12 cellular contexts compared by ENCODE assay signal in the genomic region with DNA sequence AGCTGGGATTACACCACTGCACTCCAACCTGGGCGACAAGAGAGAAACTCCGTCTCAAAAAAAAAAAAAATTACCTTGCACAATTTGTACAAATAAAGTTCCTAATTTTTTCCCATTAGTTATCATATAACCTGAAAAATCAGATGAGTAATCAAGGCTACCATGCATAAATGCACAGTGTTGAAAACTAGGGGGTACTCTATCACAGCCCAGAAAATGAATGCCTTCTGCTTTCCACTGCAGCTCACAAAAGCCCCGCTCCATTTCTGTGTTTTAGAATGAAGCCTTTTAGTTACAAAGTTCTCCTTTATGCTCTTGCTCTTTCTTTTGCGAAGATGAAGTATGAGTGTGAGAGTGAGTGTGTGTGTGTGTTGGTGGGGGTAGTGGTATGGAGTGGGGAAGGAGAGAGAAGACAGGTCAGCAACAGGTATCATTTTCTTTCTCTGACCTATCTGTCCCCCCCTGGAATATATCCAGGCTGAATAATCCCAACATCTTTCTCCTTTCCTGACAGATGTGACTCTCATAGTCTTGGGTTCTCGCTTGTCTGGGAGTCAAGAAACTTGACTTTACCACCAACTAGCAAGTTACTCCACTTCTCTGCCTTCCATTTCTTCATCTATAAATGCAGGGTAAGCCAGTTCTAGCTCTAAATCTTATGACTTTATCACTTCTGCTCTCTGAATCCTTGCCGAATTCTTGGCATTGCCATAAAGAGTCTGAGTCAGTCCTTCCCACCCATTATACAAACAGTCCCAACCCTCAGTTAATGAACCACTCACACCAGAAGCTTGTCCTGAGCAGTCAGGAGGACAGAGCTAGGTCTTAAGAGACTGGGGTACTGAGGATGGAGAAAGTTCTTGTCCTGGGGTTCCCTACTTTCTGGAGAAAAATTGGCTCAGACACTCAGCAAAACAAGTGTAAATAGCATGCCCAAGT. TPM values are rescaled to one million over a fixed set of nuclear protein-coding genes. Genes with fewer than 3 reads are reported as not detected.
DNase-seq lines count a peak whose midpoint lies in the region; ATAC-seq, FAIRE-seq and TF ChIP-seq lines count a peak whose summit lies in the region.
"Had no signal": no experiment of that assay in that cellular context is flagged by ENCODE, and none has a peak within 500 bp of the region (broad histone marks: within the 10 kb centered on the region; RNA-seq: fewer than 3 reads in every experiment).

No MANE protein-coding gene starts in this region.

- H3K4me2 ChIP-seq in endothelial cell of umbilical vein (ENCODE audit: insufficient read depth, low read length) = no peak overlapping the region

- DNase-seq in Caco-2 (peak; percentile 54 to 64), Panc1 (ENCODE audit: low read depth, low spot score) (peak; percentile 87), endothelial cell of umbilical vein (ENCODE audit: low read depth, low spot score) (peak; percentile 37), tibial artery (no peak), occipital lobe (lab: John Stamatoyannopoulos, UW) (no peak), NCI-H2227 treated with DMSO at 0.1 percent for 48 hours (lab: John Stamatoyannopoulos, UW) (no peak)
- DNase-seq: central memory CD4-positive, alpha-beta T cell; NCI-H146 had no signal

- CTCF ChIA-PET in Caco-2 (lab: Charles Lee) = interaction anchor here (0.5 to 1.8 kb wide), 6 partner anchors 11 to 1567 kb away, joined by 3 to 13 read pairs (median 4); a partner anchor contains a TSS
- CTCF ChIA-PET in Panc1 (lab: Charles Lee) = no interaction called here
- CTCF ChIA-PET in endothelial cell of umbilical vein (lab: Charles Lee) = interaction anchor here (0.6 to 1.4 kb wide), 3 partner anchors 33 to 276 kb away, joined by 3 to 4 read pairs (median 3); no protein-coding TSS in a partner anchor

- TF ChIP-seq POLR2A in endothelial cell of umbilical vein (IDR thresholded peaks at IDR 0.05; ENCODE audit: low read depth, low read length) = no peak

- H3K27me3 ChIP-seq in Caco-2 (replicated peaks; ENCODE audit: control insufficient read depth, insufficient read depth, low read length) = no peaks in the 10 kb centered on the region
- H3K27me3 ChIP-seq in Panc1 (ENCODE audit: control insufficient read depth, insufficient read depth, low read length) = no peaks in the 10 kb centered on the region
- H3K27me3 ChIP-seq in endothelial cell of umbilical vein (ENCODE audit: control insufficient read depth in 2 of 2, insufficient read depth in 2 of 2, low read length in 2 of 2) = no peaks in the 10 kb centered on the region
- no peaks in the 10 kb centered on the region for H3K27me3 ChIP-seq in neutrophil
- peaks cover 0 to 3% of the 10 kb centered on the region in 2 donors for H3K27me3 ChIP-seq in tibial artery

- ATAC-seq in Panc1 (peak; percentile 91), HG03460 (IDR thresholded peaks at IDR 0.05; ENCODE audit: unreplicated experiment) (no peak)

- no peak overlapping the region for H3K9ac ChIP-seq in endothelial cell of umbilical vein (replicated peaks; ENCODE audit: extremely low read depth, insufficient read depth, low read length)

- dilution Hi-C loops in endothelial cell of umbilical vein (cut with MboI; ENCODE audit: extremely low pct_ligation_motif_present, low sequenced_read_pairs) = no loop called here

- BruUV-seq in Caco-2 (replicated peaks; lab: Mats Ljungman, UMichigan) (no TSS peak), Panc1 (replicated peaks; lab: Mats Ljungman, UMichigan) (no TSS peak), endothelial cell of umbilical vein (replicated peaks; lab: Mats Ljungman, UMichigan) (no TSS peak)

- in situ Hi-C loops in Panc1 (cut with HindIII; ENCODE audit: low pct_unique_long_range_greater_than_20kb, low sequenced_read_pairs) = no loop called here

- no peaks in the 10 kb centered on the region for H3K9me3 Mint-ChIP-seq in Caco-2 (ENCODE audit: unreplicated experiment)

- H3K27me3 Mint-ChIP-seq in Caco-2 (ENCODE audit: insufficient read depth, unreplicated experiment) = no peaks in the 10 kb centered on the region

- H3K36me3 Mint-ChIP-seq in Caco-2 (ENCODE audit: insufficient read depth, unreplicated experiment) = no peaks in the 10 kb centered on the region

- no peaks in the 10 kb centered on the region for H3K36me3 ChIP-seq in Caco-2 (ENCODE audit: control insufficient read depth, insufficient read depth, low read length)
- no peaks in the 10 kb centered on the region for H3K36me3 ChIP-seq in Panc1 (ENCODE audit: control insufficient read depth, insufficient read depth, low read length)
- H3K36me3 ChIP-seq in endothelial cell of umbilical vein (ENCODE audit: control insufficient read depth in 2 of 2, extremely low read depth in 1 of 2, insufficient read depth in 2 of 2, low read length in 2 of 2) = no peaks in the 10 kb centered on the region
- H3K36me3 ChIP-seq in neutrophil = peaks cover 92% of the 10 kb centered on the region
- no peaks in the 10 kb centered on the region for H3K36me3 ChIP-seq in tibial artery

- peak; percentile 59 for FAIRE-seq in endothelial cell of umbilical vein (lab: Jason Lieb, UNC)
- FAIRE-seq: TTC549 had no signal

- TF ChIP-seq CTCF in Caco-2 (IDR thresholded peaks at IDR 0.05; ENCODE audit: insufficient read depth in 1 of 2, low read depth in 1 of 2, low read length in 1 of 2, severe bottlenecking in 1 of 2, unreplicated experiment in 1 of 2) = no peak
- TF ChIP-seq CTCF in Panc1 (IDR thresholded peaks at IDR 0.05) = no peak
- no peak for TF ChIP-seq CTCF in endothelial cell of umbilical vein (IDR thresholded peaks at IDR 0.05; ENCODE audit: extremely low read depth in 1 of 2, insufficient read depth in 1 of 2, low read depth in 1 of 2, low read length in 2 of 2)
- no peak for TF ChIP-seq CTCF in neutrophil (IDR thresholded peaks at IDR 0.05)
- no peak for TF ChIP-seq CTCF in tibial artery (IDR thresholded peaks at IDR 0.05)

- no peak overlapping the region for H3K4me3 ChIP-seq in Caco-2 (ENCODE audit: low read depth, low read length)
- no peak overlapping the region for H3K4me3 ChIP-seq in Panc1 (ENCODE audit: low read depth in 2 of 2, low read length in 2 of 2)
- H3K4me3 ChIP-seq in endothelial cell of umbilical vein (replicated peaks in 1 of 3; ENCODE audit: insufficient read depth in 1 of 3, low read depth in 1 of 3, low read length in 3 of 3) = no peak overlapping the region
- no peak overlapping the region for H3K4me3 ChIP-seq in neutrophil (ENCODE audit: low read depth in 1 of 2, low read length in 1 of 2)
- no peak overlapping the region for H3K4me3 ChIP-seq in tibial artery

- H3K4me1 Mint-ChIP-seq in Caco-2 (ENCODE audit: low read depth, unreplicated experiment) = peaks cover 30% of the 10 kb centered on the region

- H3K79me2 ChIP-seq in endothelial cell of umbilical vein (ENCODE audit: control insufficient read depth, insufficient read depth, low read length) = no peaks in the 10 kb centered on the region

- H3K27ac ChIP-seq in Panc1 (ENCODE audit: low read length) (no peak overlapping the region), endothelial cell of umbilical vein (ENCODE audit: insufficient read depth, low read depth, low read length) (no peak overlapping the region), neutrophil (peak overlapping the region; percentile 72), tibial artery (no peak overlapping the region)

- H3K4me3 Mint-ChIP-seq in Caco-2 (ENCODE audit: unreplicated experiment) = peak overlapping the region; percentile 52

- intact Hi-C loops in Caco-2 (cut with micrococcal nuclease; ENCODE audit: unreplicated experiment) = no loop called here
- intact Hi-C loops in Panc1 (cut with micrococcal nuclease; ENCODE audit: unreplicated experiment) = no loop called here
- intact Hi-C loops in endothelial cell of umbilical vein (cut with micrococcal nuclease) = no loop called here
- intact Hi-C loops in tibial artery (cut with DNase I; ENCODE audit: low total_unique reads) = no loop called here

- H3K9me1 ChIP-seq in endothelial cell of umbilical vein (replicated peaks; ENCODE audit: control insufficient read depth, extremely low read depth, insufficient read depth, low read length) = no peaks in the 10 kb centered on the region

- no peaks in the 10 kb centered on the region for H3K9me3 ChIP-seq in Caco-2
- no peaks in the 10 kb centered on the region for H3K9me3 ChIP-seq in Panc1 (ENCODE audit: control insufficient read depth, insufficient read depth, low read depth, low read length)
- no peaks in the 10 kb centered on the region for H3K9me3 ChIP-seq in endothelial cell of umbilical vein (replicated peaks; ENCODE audit: control insufficient read depth, insufficient read depth, low read length)
- no peaks in the 10 kb centered on the region for H3K9me3 ChIP-seq in neutrophil
- no peaks in the 10 kb centered on the region for H3K9me3 ChIP-seq in tibial artery

- H4K20me1 ChIP-seq in endothelial cell of umbilical vein (replicated peaks; ENCODE audit: control insufficient read depth, extremely low read depth, insufficient read depth, low read length) = no peaks in the 10 kb centered on the region

- POLR2A ChIA-PET in Caco-2 (lab: Charles Lee) = interaction anchor here (0.6 to 1.4 kb wide), 5 partner anchors 10 to 516 kb away, joined by 3 to 10 read pairs (median 4); a partner anchor contains a TSS
- POLR2A ChIA-PET in Panc1 (lab: Charles Lee) = no interaction called here
- POLR2A ChIA-PET in endothelial cell of umbilical vein (lab: Charles Lee) = no interaction called here

- H2AFZ ChIP-seq in endothelial cell of umbilical vein (ENCODE audit: low read depth, low read length) = peak overlapping the region; percentile 54

- H3K27ac Mint-ChIP-seq in Caco-2 (ENCODE audit: unreplicated experiment) = peak overlapping the region; percentile 86

- H3K4me1 ChIP-seq in Caco-2 (peaks cover 20% of the 10 kb centered on the region), Panc1 (ENCODE audit: control insufficient read depth, insufficient read depth, low read length) (no peaks in the 10 kb centered on the region), endothelial cell of umbilical vein (ENCODE audit: control insufficient read depth, extremely low read depth, insufficient read depth, low read length) (no peaks in the 10 kb centered on the region), neutrophil (ENCODE audit: control insufficient read depth in 1 of 2, insufficient read depth in 1 of 2, low read depth in 1 of 2, low read length in 1 of 2) (peaks cover 6 to 22% of the 10 kb centered on the region in 2 experiments), tibial artery (no peaks in the 10 kb centered on the region)

RNA-seq across cellular contexts. Expression of a gene that starts 16.1 kb away (rescaled TPM):
- total RNA-seq in Caco-2 (2022) (0.16 and 0.18 TPM in 2 replicates), Panc1 (2021; ENCODE audit: unreplicated experiment) (0.39 TPM), endothelial cell of umbilical vein (not detected in 2 replicates), occipital lobe (2.2 TPM)
- polyA plus RNA-seq in Panc1 (2012; ENCODE audit: insufficient read length) = not detected
- polyA plus RNA-seq in endothelial cell of umbilical vein = not detected in 2 replicates
- polyA plus RNA-seq in endothelial cell of umbilical vein (2011; cell fraction: cytosol; rRNA removed) = not detected in 2 replicates
- polyA plus RNA-seq in endothelial cell of umbilical vein (2011; cell fraction: nucleus; rRNA removed) = not detected in 2 replicates
- polyA plus RNA-seq in endothelial cell of umbilical vein (2012) = not detected in 2 replicates
- not detected in 2 replicates for polyA minus RNA-seq in endothelial cell of umbilical vein
- polyA minus RNA-seq in endothelial cell of umbilical vein (2011; cell fraction: cytosol; rRNA and poly(A)+ RNA removed) = not detected
- polyA minus RNA-seq in endothelial cell of umbilical vein (2011; cell fraction: nucleus; rRNA and poly(A)+ RNA removed) = not detected in 2 replicates
- polyA plus RNA-seq: neural cell had no signal

RNA-seq across cellular contexts. Expression of a gene that starts 37.7 kb away (rescaled TPM):
- total RNA-seq in Caco-2 (2022) (95.1 and 108 TPM in 2 replicates), Panc1 (2021; ENCODE audit: unreplicated experiment) (2.4 TPM), endothelial cell of umbilical vein (26.2 and 29.1 TPM in 2 replicates), occipital lobe (3.1 TPM)
- polyA plus RNA-seq in Panc1 (2012; ENCODE audit: insufficient read length) = 3.3 TPM
- 17.3 and 21.4 TPM in 2 replicates for polyA plus RNA-seq in endothelial cell of umbilical vein
- 28.6 and 31.2 TPM in 2 replicates for polyA plus RNA-seq in endothelial cell of umbilical vein (2011; cell fraction: cytosol; rRNA removed)
- polyA plus RNA-seq in endothelial cell of umbilical vein (2011; cell fraction: nucleus; rRNA removed) = 14.3 and 15.7 TPM in 2 replicates
- polyA plus RNA-seq in endothelial cell of umbilical vein (2012) = 27.2 and 45.2 TPM in 2 replicates
- 13.6 and 14.7 TPM in 2 replicates for polyA minus RNA-seq in endothelial cell of umbilical vein
- polyA minus RNA-seq in endothelial cell of umbilical vein (2011; cell fraction: cytosol; rRNA and poly(A)+ RNA removed) = 10.1 TPM
- 5.5 and 8.9 TPM in 2 replicates for polyA minus RNA-seq in endothelial cell of umbilical vein (2011; cell fraction: nucleus; rRNA and poly(A)+ RNA removed)
- polyA plus RNA-seq: neural cell had no signal

RNA-seq across cellular contexts. Expression of a gene that starts 38.6 kb away (rescaled TPM):
- total RNA-seq in Caco-2 (2022) (not detected in 2 replicates), Panc1 (2021; ENCODE audit: unreplicated experiment) (not detected), endothelial cell of umbilical vein (not detected in 2 replicates), occipital lobe (not detected)
- polyA plus RNA-seq in Panc1 (2012; ENCODE audit: insufficient read length) = not detected
- not detected in 2 replicates for polyA plus RNA-seq in endothelial cell of umbilical vein
- polyA plus RNA-seq in endothelial cell of umbilical vein (2011; cell fraction: cytosol; rRNA removed) = not detected in 2 replicates
- not detected in 2 replicates for polyA plus RNA-seq in endothelial cell of umbilical vein (2011; cell fraction: nucleus; rRNA removed)
- polyA plus RNA-seq in endothelial cell of umbilical vein (2012) = not detected in 2 replicates
- polyA minus RNA-seq in endothelial cell of umbilical vein = not detected in 2 replicates
- polyA minus RNA-seq in endothelial cell of umbilical vein (2011; cell fraction: cytosol; rRNA and poly(A)+ RNA removed) = not detected
- not detected in 2 replicates for polyA minus RNA-seq in endothelial cell of umbilical vein (2011; cell fraction: nucleus; rRNA and poly(A)+ RNA removed)
- polyA plus RNA-seq: neural cell had no signal

Comparison
In these comparisons a context has a peak if more than half of its experiments do, and no peak if none do; other contexts are left out.
1. DNase-seq: peak in Caco-2 (2 of 2), Panc1 (single experiment) and endothelial cell of umbilical vein (single experiment); none in tibial artery (0 of 2), occipital lobe (single experiment) and NCI-H2227 treated with DMSO at 0.1 percent for 48 hours (single experiment).